Comparison of ENCODE assay signal across 10 cellular contexts in genomic region chr14:69261761-69262331, GRCh38. TPM values are rescaled to one million over a fixed set of nuclear protein-coding genes. Genes with fewer than 3 reads are reported as not detected.
A peak's percentile ranks its signal among the peaks of the same experiment; 100 is the strongest.
DNase-seq lines count a peak whose midpoint lies in the region; ATAC-seq and TF ChIP-seq lines count a peak whose summit lies in the region.
"Had no signal": no experiment of that assay in that cellular context is flagged by ENCODE, and none has a peak within 500 bp of the region (broad histone marks: within the 10 kb centered on the region; RNA-seq: fewer than 3 reads in every experiment).

No MANE protein-coding gene starts in this region.

- peaks cover 4% of the 10 kb centered on the region for H3K4me1 Mint-ChIP-seq in CD8-positive, alpha-beta T cell (ENCODE audit: low read depth)
- H3K4me1 Mint-ChIP-seq in naive thymus-derived CD4-positive, alpha-beta T cell = peaks cover 0 to 16% (median 5%) of the 10 kb centered on the region in 7 donors

- no peaks in the 10 kb centered on the region for H3K36me3 ChIP-seq in CD8-positive, alpha-beta T cell (ENCODE audit: insufficient read depth, low read length)
- H3K36me3 ChIP-seq in naive thymus-derived CD4-positive, alpha-beta T cell (ENCODE audit: control insufficient read depth in 2 of 3, insufficient read depth in 3 of 3, low read length in 3 of 3) = no peaks in the 10 kb centered on the region

- peaks cover 15% of the 10 kb centered on the region for H3K27me3 ChIP-seq in CD8-positive, alpha-beta T cell (ENCODE audit: insufficient read depth, low read length)
- peaks cover 0 to 10% of the 10 kb centered on the region in 2 donors for H3K27me3 ChIP-seq in naive thymus-derived CD4-positive, alpha-beta T cell (ENCODE audit: control insufficient read depth in 2 of 2, insufficient read depth in 2 of 2, low read length in 2 of 2)

- H3K9me3 Mint-ChIP-seq in CD8-positive, alpha-beta T cell = no peaks in the 10 kb centered on the region
- H3K9me3 Mint-ChIP-seq in naive thymus-derived CD4-positive, alpha-beta T cell = peaks cover 0 to 2% (median 0%) of the 10 kb centered on the region in 11 donors

- H3K4me3 ChIP-seq in CD8-positive, alpha-beta T cell (ENCODE audit: low read depth, low read length) = peak overlapping the region; percentile 11
- peak overlapping the region; percentile 61 for H3K4me3 ChIP-seq in epithelial cell of proximal tubule (ENCODE audit: low read depth, low read length)
- no peak overlapping the region for H3K4me3 ChIP-seq in naive thymus-derived CD4-positive, alpha-beta T cell (ENCODE audit: low read length)

- H3K27ac Mint-ChIP-seq in CD8-positive, alpha-beta T cell = no peak overlapping the region
- no peak overlapping the region for H3K27ac Mint-ChIP-seq in naive thymus-derived CD4-positive, alpha-beta T cell

- DNase-seq in CD8-positive, alpha-beta T cell = no peak
- peak; percentile 57 for DNase-seq in HuH-7 (ENCODE audit: low spot score)
- no peak for DNase-seq in epithelial cell of proximal tubule (ENCODE audit: low read depth)
- no peak for DNase-seq in naive thymus-derived CD4-positive, alpha-beta T cell
- DNase-seq in cerebellar nuclear complex (lab: John Stamatoyannopoulos, UW) = no peak
- no peak for DNase-seq in NCI-H146 (lab: John Stamatoyannopoulos, UW)
- no peak for DNase-seq in NOMO-1 treated with dmso at 0.1 percent for 144 hours (lab: John Stamatoyannopoulos, UW; ENCODE audit: unreplicated experiment)
- DNase-seq in NCI-H2171 treated with DMSO at 0.1 percent for 48 hours (lab: John Stamatoyannopoulos, UW) = no peak
- DNase-seq: KG1, SHP77 treated with DMSO at 0.1 percent for 48 hours had no signal

- peaks cover 51% of the 10 kb centered on the region for H3K27me3 Mint-ChIP-seq in CD8-positive, alpha-beta T cell (ENCODE audit: low read depth)
- H3K27me3 Mint-ChIP-seq in naive thymus-derived CD4-positive, alpha-beta T cell = peaks cover 30 to 68% (median 51%) of the 10 kb centered on the region in 5 donors

- TF ChIP-seq CTCF in CD8-positive, alpha-beta T cell (IDR thresholded peaks at IDR 0.05) = no peak
- no peak for TF ChIP-seq CTCF in epithelial cell of proximal tubule (conservative IDR thresholded peaks at IDR 0.05; ENCODE audit: low read depth, low read length)

- no peak for ATAC-seq in CD8-positive, alpha-beta T cell
- ATAC-seq in naive thymus-derived CD4-positive, alpha-beta T cell = no peak

- POLR2A ChIA-PET in CD8-positive, alpha-beta T cell (lab: Charles Lee) = no interaction called here
- POLR2A ChIA-PET in naive thymus-derived CD4-positive, alpha-beta T cell (lab: Charles Lee) = no interaction called here

- intact Hi-C loops in CD8-positive, alpha-beta T cell (cut with DNase I, micrococcal nuclease) = no loop called here
- intact Hi-C loops in naive thymus-derived CD4-positive, alpha-beta T cell (cut with micrococcal nuclease) = loop anchor here in 1 of 2 donors (1.0 to 5.0 kb wide), 3 partner anchors 136 to 310 kb away; partner anchors contain the start of genes CCDC177, ERH and SLC39A9

- H3K4me3 Mint-ChIP-seq in CD8-positive, alpha-beta T cell = peak overlapping the region; percentile 59
- H3K4me3 Mint-ChIP-seq in naive thymus-derived CD4-positive, alpha-beta T cell = peak overlapping the region in 8 of 10 donors; percentile 21 to 83 (median 64)

- H3K27ac ChIP-seq in CD8-positive, alpha-beta T cell (ENCODE audit: low read depth, low read length) = no peak overlapping the region
- H3K27ac ChIP-seq in naive thymus-derived CD4-positive, alpha-beta T cell (ENCODE audit: low read depth, low read length) = no peak overlapping the region

- H3K4me1 ChIP-seq in CD8-positive, alpha-beta T cell (ENCODE audit: insufficient read depth, low read length) = peaks cover 3% of the 10 kb centered on the region
- H3K4me1 ChIP-seq in naive thymus-derived CD4-positive, alpha-beta T cell (ENCODE audit: control insufficient read depth in 2 of 2, insufficient read depth in 2 of 2, low read length in 2 of 2) = no peaks in the 10 kb centered on the region

- CTCF ChIA-PET in CD8-positive, alpha-beta T cell (lab: Charles Lee) = interaction anchor here (0.9 to 1.4 kb wide), 2 partner anchors 19 to 323 kb away, joined by 3 to 5 read pairs; no protein-coding TSS in a partner anchor
- CTCF ChIA-PET in naive thymus-derived CD4-positive, alpha-beta T cell (lab: Charles Lee) = no interaction called here

- no peaks in the 10 kb centered on the region for H3K9me3 ChIP-seq in CD8-positive, alpha-beta T cell (ENCODE audit: low read length)
- no peaks in the 10 kb centered on the region for H3K9me3 ChIP-seq in naive thymus-derived CD4-positive, alpha-beta T cell (ENCODE audit: control insufficient read depth in 2 of 3, low read length in 3 of 3)

- H3K36me3 Mint-ChIP-seq in CD8-positive, alpha-beta T cell = no peaks in the 10 kb centered on the region
- peaks cover 0 to 4% (median 0%) of the 10 kb centered on the region in 5 donors for H3K36me3 Mint-ChIP-seq in naive thymus-derived CD4-positive, alpha-beta T cell

RNA-seq across cellular contexts. Expression of gene GALNT16, which starts 1.9 kb away (rescaled TPM):
- total RNA-seq in CD8-positive, alpha-beta T cell = under 1 TPM in 1 of 2 experiments, not detected in 1; 0.08 TPM
- 0.14 and 0.35 TPM in 2 replicates for total RNA-seq in epithelial cell of proximal tubule
- total RNA-seq in naive thymus-derived CD4-positive, alpha-beta T cell = under 1 TPM in 2 of 5 experiments, not detected in 3; 0.07 to 0.65 TPM
- not detected for polyA plus RNA-seq in naive thymus-derived CD4-positive, alpha-beta T cell
